Comparison of ENCODE assay signal across 9 cellular contexts in genomic region chr9:118423021-118423420, GRCh38.
"Had no signal": no experiment of that assay in that cellular context is flagged by ENCODE, and none has a peak within 500 bp of the region (broad histone marks: within the 10 kb centered on the region; RNA-seq: fewer than 3 reads in every experiment).

No MANE protein-coding gene starts in this region.

- ATAC-seq: GM23338, HCT116, K562 had no signal

- DNase-seq: H7, HFFc6, IMR-90 had no signal

- H3K4me1 Mint-ChIP-seq: GM23338 had no signal

- H3K4me3 ChIP-seq: GM23338, HAP-1, K562 had no signal

- H3K36me3 ChIP-seq: HAP-1 had no signal

- H3K27ac Mint-ChIP-seq: GM23338, HFFc6 had no signal

- H3K9me3 ChIP-seq: HAP-1 had no signal

- H3K4me1 ChIP-seq: HAP-1 had no signal

- FAIRE-seq: H1, HTR-8/SVneo, K562 had no signal

- H3K4me3 Mint-ChIP-seq: GM23338, HFFc6 had no signal
